In the genomic region with DNA sequence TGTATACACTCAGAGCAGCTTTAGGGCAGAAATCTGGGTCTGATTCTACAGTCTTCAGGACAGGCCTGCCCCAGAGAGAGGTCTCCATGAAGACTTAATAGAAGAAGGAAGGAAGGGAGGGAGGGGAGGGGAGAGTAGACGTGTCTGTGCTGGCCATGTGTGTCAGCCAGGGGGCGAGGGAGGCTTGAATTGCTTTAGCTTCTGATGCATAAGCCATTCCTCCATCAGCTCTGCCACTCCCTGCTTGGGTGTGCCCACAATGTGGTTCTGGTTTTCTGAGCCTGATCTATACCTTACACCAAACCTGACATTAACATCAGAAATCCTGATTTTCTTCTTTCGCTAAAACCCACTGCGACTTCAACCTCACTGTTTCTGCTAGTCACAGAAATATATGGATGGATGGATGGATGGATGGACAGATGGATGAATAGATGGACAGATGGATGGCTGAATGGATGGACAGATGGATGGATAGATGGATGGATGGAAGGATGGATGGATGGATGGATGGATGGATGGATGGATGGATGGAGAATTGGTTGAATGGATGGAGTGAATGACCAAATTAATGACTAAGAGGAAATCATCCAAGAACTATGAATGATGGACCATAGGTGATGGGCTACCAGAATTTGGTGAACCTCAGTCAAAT, we compare ENCODE assay signal across 9 cellular contexts. TPM values are rescaled to one million over a fixed set of nuclear protein-coding genes. Genes with fewer than 3 reads are reported as not detected.
DNase-seq lines count a peak whose midpoint lies in the region; ATAC-seq and TF ChIP-seq lines count a peak whose summit lies in the region.
"Had no signal": no experiment of that assay in that cellular context is flagged by ENCODE, and none has a peak within 500 bp of the region (broad histone marks: within the 10 kb centered on the region; RNA-seq: fewer than 3 reads in every experiment).

No MANE protein-coding gene starts in this region.

- H3K4me3 ChIP-seq in fibroblast of pulmonary artery (replicated peaks; ENCODE audit: low read depth, low read length) (no peak overlapping the region), skin epidermis (no peak overlapping the region)

- peak overlapping the region in 19 of 21 experiments; percentile 28 to 93 (median 74) for H3K27ac ChIP-seq in skin epidermis

- ATAC-seq in GM18858 (IDR thresholded peaks at IDR 0.05; ENCODE audit: unreplicated experiment), result no peak

- DNase-seq in NCI-H1436 (lab: John Stamatoyannopoulos, UW) (peak; percentile 30), NCI-H1436 treated with DMSO at 0.1 percent for 48 hours (lab: John Stamatoyannopoulos, UW) (no peak), RPMI7951 (ENCODE audit: low read depth) (peak; percentile 53), fibroblast of pulmonary artery (ENCODE audit: low read depth) (peak; percentile 68), COLO829 (ENCODE audit: low spot score) (no peak)
- DNase-seq in stimulated activated CD4-positive, alpha-beta T cell treated with anti-CD3 and anti-CD28 coated beads, Interleukin-1b, Interleukin-23, amount 100 ng/mL, for 48 hours, result no peak
- DNase-seq: NCI-H2081 had no signal

- TF ChIP-seq CTCF in fibroblast of pulmonary artery (IDR thresholded peaks at IDR 0.05; ENCODE audit: low read length, missing control alignments), result peak; percentile 41

RNA-seq across cellular contexts. Expression of a gene that starts 56.5 kb away (rescaled TPM):
- 2.0 and 2.9 TPM in 2 replicates for total RNA-seq in RPMI7951 (2014; rRNA removed; shearing (Covaris generic))

Comparison
In these comparisons a context has a peak if more than half of its experiments do, and no peak if none do; other contexts are left out.
1. DNase-seq: peak in NCI-H1436 (single experiment), RPMI7951 (single experiment) and fibroblast of pulmonary artery (single experiment); none in NCI-H1436 treated with DMSO at 0.1 percent for 48 hours (single experiment), stimulated activated CD4-positive, alpha-beta T cell treated with anti-CD3 and anti-CD28 coated beads, Interleukin-1b, Interleukin-23, amount 100 ng/mL, for 48 hours (single experiment) and COLO829 (single experiment).